ENCODE assay signal across 39 cellular contexts in the genomic region with DNA sequence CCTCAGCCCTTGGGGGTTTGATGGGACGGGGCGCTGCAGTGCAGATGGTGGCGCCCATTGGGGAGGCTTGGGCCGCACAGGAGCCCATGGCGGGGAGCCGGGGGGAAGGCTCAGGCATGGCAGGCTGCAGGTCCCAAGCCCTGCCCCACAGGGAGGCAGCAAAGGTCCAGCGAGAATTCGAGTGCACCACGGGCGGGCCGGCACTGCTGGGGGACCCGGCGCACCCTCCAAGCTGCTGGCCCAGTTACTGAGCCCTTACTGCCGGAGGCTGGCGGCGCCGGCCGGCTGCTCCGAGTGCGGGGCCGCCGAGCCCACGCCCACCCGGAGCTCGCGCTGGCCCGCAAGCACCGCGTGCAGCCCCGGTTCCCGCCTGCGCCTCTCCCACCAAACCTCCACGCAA. TPM values are rescaled to one million over a fixed set of nuclear protein-coding genes. Genes with fewer than 3 reads are reported as not detected.
"Had no signal": no experiment of that assay in that cellular context is flagged by ENCODE, and none has a peak within 500 bp of the region (broad histone marks: within the 10 kb centered on the region; RNA-seq: fewer than 3 reads in every experiment).

No MANE protein-coding gene starts in this region.

- H3K27ac ChIP-seq: adrenal gland, body of pancreas, brain microvascular endothelial cell, breast epithelium, VCaP had no signal

- H3K9me3 Mint-ChIP-seq: activated CD4-positive, alpha-beta memory T cell treated with anti-CD3 and anti-CD28 coated beads for 36 hours; activated CD4-positive, alpha-beta T cell treated with anti-CD3 and anti-CD28 coated beads, Interleukin-2, amount 10 ng/mL, durations not matched to agents 24 days and 14 days; activated CD8-positive, alpha-beta T cell treated with anti-CD3 and anti-CD28 coated beads for 36 hours; activated naive CD4-positive, alpha-beta T cell treated with anti-CD3 and anti-CD28 coated beads for 36 hours; activated naive CD4-positive, alpha-beta T cell treated with anti-CD3 and anti-CD28 coated beads, Interleukin-2, amount 50 U/mL, for 72 hours; activated naive CD8-positive, alpha-beta T cell treated with anti-CD3 and anti-CD28 coated beads for 36 hours; activated T-cell treated with anti-CD3 and anti-CD28 coated beads, Interleukin-2, amount 50 U/mL, for 4 hours; activated T-cell treated with anti-CD3 and anti-CD28 coated beads, Interleukin-2, amount 50 U/mL, for 72 hours; activated T-helper 1 cell treated with anti-CD3 and anti-CD28 coated beads, Interleukin-12 subunit alpha, Interleukin-12 subunit beta, Interleukin-2, Interleukin-4 antibody, amounts not matched to agents 30 ng/mL and 10 ng/mL and 1 ng/mL, durations not matched to agents 14 hours and 24 hours and 36 hours; activated T-helper 17 cell treated with anti-CD3 and anti-CD28 coated beads, Interleukin-2, amount 50 U/mL, for 72 hours; T-helper 1 cell treated with Interleukin-12 subunit alpha and Interleukin-12 subunit beta and Interleukin-4 antibody, amounts not matched to agents 30 μg/mL and 1 μg/mL, for 36 hours; T-helper 2 cell treated with Interferon-gamma antibody and Interleukin-4, amounts not matched to agents 5 μg/mL and 100 μg/mL, for 36 hours had no signal

- H3K27me3 Mint-ChIP-seq: activated CD4-positive, alpha-beta memory T cell treated with anti-CD3 and anti-CD28 coated beads for 36 hours had no signal

- H3K36me3 Mint-ChIP-seq: activated CD4-positive, alpha-beta memory T cell treated with anti-CD3 and anti-CD28 coated beads for 36 hours; activated naive CD4-positive, alpha-beta T cell treated with anti-CD3 and anti-CD28 coated beads, Interleukin-2, amount 50 U/mL, for 72 hours; activated naive CD8-positive, alpha-beta T cell treated with anti-CD3 and anti-CD28 coated beads for 36 hours had no signal

- H3K4me1 Mint-ChIP-seq: activated CD4-positive, alpha-beta T cell treated with anti-CD3 and anti-CD28 coated beads for 36 hours; activated CD4-positive, alpha-beta T cell treated with anti-CD3 and anti-CD28 coated beads, Interleukin-2, amount 10 ng/mL, durations not matched to agents 24 days and 14 days; activated naive CD8-positive, alpha-beta T cell treated with anti-CD3 and anti-CD28 coated beads for 36 hours; activated T-helper 17 cell treated with anti-CD3 and anti-CD28 coated beads, Interleukin-2, amount 50 U/mL, for 72 hours had no signal

- H3K27me3 ChIP-seq: adrenal gland, body of pancreas, brain microvascular endothelial cell, breast epithelium had no signal

- H3K4me3 ChIP-seq: adrenal gland, body of pancreas, breast epithelium had no signal

- H3K4me1 ChIP-seq: adrenal gland, body of pancreas, breast epithelium had no signal

- H3K9me3 ChIP-seq: adrenal gland, body of pancreas, breast epithelium had no signal

- H3K36me3 ChIP-seq: adrenal gland, brain microvascular endothelial cell, breast epithelium had no signal

- ATAC-seq: activated CD4-positive, alpha-beta T cell treated with anti-CD3 and anti-CD28 coated beads for 36 hours; activated CD4-positive, CD25-positive, alpha-beta regulatory T cell treated with anti-CD3 and anti-CD28 coated beads, Interleukin-2, amount 50 U/mL, for 24 hours; activated CD8-positive, alpha-beta T cell treated with anti-CD3 and anti-CD28 coated beads for 36 hours; activated naive CD4-positive, alpha-beta T cell treated with anti-CD3 and anti-CD28 coated beads, Interleukin-2, amount 50 U/mL, for 72 hours; activated T-cell treated with anti-CD3 and anti-CD28 coated beads, Interleukin-2, amount 50 U/mL, for 4 hours; activated T-cell treated with anti-CD3 and anti-CD28 coated beads, Interleukin-2, amount 50 U/mL, for 72 hours; activated T-helper 17 cell treated with anti-CD3 and anti-CD28 coated beads, Interleukin-2, amount 50 U/mL, for 72 hours; body of pancreas had no signal

- DNase-seq: activated CD4-positive, alpha-beta memory T cell treated with anti-CD3 and anti-CD28 coated beads for 36 hours; activated CD4-positive, alpha-beta T cell treated with anti-CD3 and anti-CD28 coated beads for 1 hour; activated CD4-positive, alpha-beta T cell treated with anti-CD3 and anti-CD28 coated beads for 36 hours; activated CD4-positive, alpha-beta T cell treated with anti-CD3 and anti-CD28 coated beads, Interleukin-2, amount 10 ng/mL, durations not matched to agents 24 days and 14 days; activated CD4-positive, alpha-beta T cell treated with anti-CD3 and anti-CD28 coated beads, Interleukin-2, amount 50 U/mL, for 1 hour; activated CD4-positive, alpha-beta T cell treated with anti-CD3 and anti-CD28 coated beads, Interleukin-2, amount 50 U/mL, for 4 hours; activated CD4-positive, CD25-positive, alpha-beta regulatory T cell; activated CD8-positive, alpha-beta memory T cell treated with anti-CD3 and anti-CD28 coated beads, Interleukin-2, amount 50 U/mL, for 4 hours; activated CD8-positive, alpha-beta T cell treated with anti-CD3 and anti-CD28 coated beads for 36 hours; activated effector memory CD4-positive, alpha-beta T cell treated with anti-CD3 and anti-CD28 coated beads, Interleukin-2, amount 50 U/mL, for 16 hours; activated gamma-delta T cell treated with Interleukin-2 at 50 U/mL for 16 hours; activated naive CD4-positive, alpha-beta T cell; activated naive CD4-positive, alpha-beta T cell treated with anti-CD3 and anti-CD28 coated beads for 36 hours; activated naive CD4-positive, alpha-beta T cell treated with anti-CD3 and anti-CD28 coated beads, Interleukin-2, amount 50 U/mL, for 16 hours; activated naive CD8-positive, alpha-beta T cell treated with anti-CD3 and anti-CD28 coated beads for 36 hours; activated T-cell treated with anti-CD3 and anti-CD28 coated beads for 4 hours; activated T-cell treated with anti-CD3 and anti-CD28 coated beads, Interleukin-2, amount 50 U/mL, for 1 hour; activated T-cell treated with anti-CD3 and anti-CD28 coated beads, Interleukin-2, amount 50 U/mL, for 4 hours; activated T-cell treated with anti-CD3 and anti-CD28 coated beads, Interleukin-2, amount 50 U/mL, for 72 hours; adrenal gland; amniotic stem cell; aorta; body of pancreas; brain microvascular endothelial cell; central memory CD4-positive, alpha-beta T cell; T-helper 2 cell; T-helper 9 cell had no signal

- H3K4me3 Mint-ChIP-seq: activated CD4-positive, alpha-beta memory T cell treated with anti-CD3 and anti-CD28 coated beads for 36 hours; activated CD4-positive, alpha-beta T cell treated with anti-CD3 and anti-CD28 coated beads for 36 hours; activated CD4-positive, alpha-beta T cell treated with anti-CD3 and anti-CD28 coated beads, Interleukin-2, amount 10 ng/mL, durations not matched to agents 24 days and 14 days; activated CD8-positive, alpha-beta T cell treated with anti-CD3 and anti-CD28 coated beads for 36 hours; activated naive CD4-positive, alpha-beta T cell treated with anti-CD3 and anti-CD28 coated beads for 36 hours; activated naive CD8-positive, alpha-beta T cell treated with anti-CD3 and anti-CD28 coated beads for 36 hours; activated T-cell treated with anti-CD3 and anti-CD28 coated beads, Interleukin-2, amount 50 U/mL, for 4 hours; activated T-cell treated with anti-CD3 and anti-CD28 coated beads, Interleukin-2, amount 50 U/mL, for 72 hours; activated T-helper 1 cell treated with anti-CD3 and anti-CD28 coated beads, Interleukin-12 subunit alpha, Interleukin-12 subunit beta, Interleukin-2, Interleukin-4 antibody, amounts not matched to agents 30 ng/mL and 10 ng/mL and 1 ng/mL, durations not matched to agents 14 hours and 24 hours and 36 hours; activated T-helper 17 cell treated with anti-CD3 and anti-CD28 coated beads, Interleukin-2, amount 50 U/mL, for 72 hours; T-helper 1 cell treated with Interleukin-12 subunit alpha and Interleukin-12 subunit beta and Interleukin-4 antibody, amounts not matched to agents 30 μg/mL and 1 μg/mL, for 36 hours; T-helper 2 cell treated with Interferon-gamma antibody and Interleukin-4, amounts not matched to agents 5 μg/mL and 100 μg/mL, for 36 hours had no signal

- H3K27ac Mint-ChIP-seq: activated CD4-positive, alpha-beta memory T cell treated with anti-CD3 and anti-CD28 coated beads for 36 hours; activated CD4-positive, alpha-beta T cell treated with anti-CD3 and anti-CD28 coated beads for 36 hours; activated CD4-positive, alpha-beta T cell treated with anti-CD3 and anti-CD28 coated beads, Interleukin-2, amount 10 ng/mL, durations not matched to agents 24 days and 14 days; activated CD8-positive, alpha-beta T cell treated with anti-CD3 and anti-CD28 coated beads for 36 hours; activated naive CD4-positive, alpha-beta T cell treated with anti-CD3 and anti-CD28 coated beads for 36 hours; activated naive CD4-positive, alpha-beta T cell treated with anti-CD3 and anti-CD28 coated beads, Interleukin-2, amount 50 U/mL, for 72 hours; activated naive CD8-positive, alpha-beta T cell treated with anti-CD3 and anti-CD28 coated beads for 36 hours; activated T-cell treated with anti-CD3 and anti-CD28 coated beads, Interleukin-2, amount 50 U/mL, for 72 hours; activated T-helper 1 cell treated with anti-CD3 and anti-CD28 coated beads, Interleukin-12 subunit alpha, Interleukin-12 subunit beta, Interleukin-2, Interleukin-4 antibody, amounts not matched to agents 30 ng/mL and 10 ng/mL and 1 ng/mL, durations not matched to agents 14 hours and 24 hours and 36 hours; activated T-helper 17 cell treated with anti-CD3 and anti-CD28 coated beads, Interleukin-2, amount 50 U/mL, for 72 hours; T-helper 1 cell treated with Interleukin-12 subunit alpha and Interleukin-12 subunit beta and Interleukin-4 antibody, amounts not matched to agents 30 μg/mL and 1 μg/mL, for 36 hours; T-helper 2 cell treated with Interferon-gamma antibody and Interleukin-4, amounts not matched to agents 5 μg/mL and 100 μg/mL, for 36 hours had no signal

RNA-seq across cellular contexts. Expression of a gene that starts 39.2 kb away (rescaled TPM):
- total RNA-seq: activated CD4-positive, alpha-beta memory T cell treated with anti-CD3 and anti-CD28 coated beads for 36 hours; activated CD4-positive, alpha-beta T cell treated with anti-CD3 and anti-CD28 coated beads for 36 hours; activated CD4-positive, alpha-beta T cell treated with anti-CD3 and anti-CD28 coated beads, Interleukin-2, amount 10 ng/mL, durations not matched to agents 24 days and 14 days; activated CD8-positive, alpha-beta memory T cell treated with anti-CD3 and anti-CD28 coated beads for 36 hours; activated CD8-positive, alpha-beta T cell treated with anti-CD3 and anti-CD28 coated beads for 36 hours; activated naive CD4-positive, alpha-beta T cell treated with anti-CD3 and anti-CD28 coated beads for 36 hours; activated naive CD4-positive, alpha-beta T cell treated with anti-CD3 and anti-CD28 coated beads, Interleukin-2, amount 50 U/mL, for 72 hours; activated naive CD8-positive, alpha-beta T cell treated with anti-CD3 and anti-CD28 coated beads for 36 hours; activated T-cell treated with anti-CD3 and anti-CD28 coated beads, Interleukin-2, amount 50 U/mL, for 4 hours; activated T-cell treated with anti-CD3 and anti-CD28 coated beads, Interleukin-2, amount 50 U/mL, for 72 hours; activated T-helper 1 cell treated with anti-CD3 and anti-CD28 coated beads, Interleukin-12 subunit alpha, Interleukin-12 subunit beta, Interleukin-2, Interleukin-4 antibody, amounts not matched to agents 30 ng/mL and 10 ng/mL and 1 ng/mL, durations not matched to agents 14 hours and 24 hours and 36 hours; activated T-helper 17 cell treated with anti-CD3 and anti-CD28 coated beads, Interleukin-2, amount 50 U/mL, for 72 hours; adrenal gland; aorta; astrocyte; body of pancreas; breast epithelium; cardiac septum; cerebellum had no signal
- polyA plus RNA-seq: adrenal gland, aorta had no signal
